ENCODE assay signal across 24 cellular contexts in genomic region chr3:29344986-29345385, GRCh38.
"Had no signal": no experiment of that assay in that cellular context is flagged by ENCODE, and none has a peak within 500 bp of the region (broad histone marks: within the 10 kb centered on the region; RNA-seq: fewer than 3 reads in every experiment).

No MANE protein-coding gene starts in this region.

- H3K36me3 ChIP-seq: brain microvascular endothelial cell, esophagus squamous epithelium, right lobe of liver, thoracic aorta had no signal

- H3K4me1 ChIP-seq: right lobe of liver had no signal

- H3K36me3 Mint-ChIP-seq: naive thymus-derived CD4-positive, alpha-beta T cell; stimulated activated effector memory CD8-positive, alpha-beta T cell treated with anti-CD3 and anti-CD28 coated beads, Interleukin-12 subunit alpha, Interleukin-12 subunit beta, amount 100 ng/mL, for 72 hours had no signal

- H3K27ac ChIP-seq: brain microvascular endothelial cell, esophagus squamous epithelium, right lobe of liver, thoracic aorta had no signal

- H3K27me3 ChIP-seq: brain microvascular endothelial cell, esophagus squamous epithelium, right lobe of liver had no signal

- H3K4me1 Mint-ChIP-seq: activated T-helper 17 cell treated with anti-CD3 and anti-CD28 coated beads, Interleukin-2, amount 50 U/mL, for 72 hours; naive thymus-derived CD4-positive, alpha-beta T cell; stimulated activated effector memory CD8-positive, alpha-beta T cell treated with anti-CD3 and anti-CD28 coated beads, Interleukin-12 subunit alpha, Interleukin-12 subunit beta, amount 100 ng/mL, for 72 hours had no signal

- H3K4me3 Mint-ChIP-seq: activated CD8-positive, alpha-beta T cell treated with anti-CD3 and anti-CD28 coated beads for 36 hours; activated T-cell treated with anti-CD3 and anti-CD28 coated beads, Interleukin-2, amount 50 U/mL, for 4 hours; activated T-helper 17 cell treated with anti-CD3 and anti-CD28 coated beads, Interleukin-2, amount 50 U/mL, for 72 hours; naive thymus-derived CD4-positive, alpha-beta T cell; stimulated activated effector memory CD8-positive, alpha-beta T cell treated with anti-CD3 and anti-CD28 coated beads, Interleukin-12 subunit alpha, Interleukin-12 subunit beta, amount 100 ng/mL, for 72 hours; stimulated activated naive CD8-positive, alpha-beta T cell treated with anti-CD3 and anti-CD28 coated beads, Interleukin-15, Interleukin-2, amounts not matched to agents 100 ng/mL and 50 ng/mL, for 24 hours had no signal

- H3K9me3 ChIP-seq: esophagus squamous epithelium, right lobe of liver, thoracic aorta had no signal

- H3K27me3 Mint-ChIP-seq: activated CD8-positive, alpha-beta T cell treated with anti-CD3 and anti-CD28 coated beads for 36 hours; activated T-helper 17 cell treated with anti-CD3 and anti-CD28 coated beads, Interleukin-2, amount 50 U/mL, for 72 hours; stimulated activated naive CD8-positive, alpha-beta T cell treated with anti-CD3 and anti-CD28 coated beads, Interleukin-15, Interleukin-2, amounts not matched to agents 100 ng/mL and 50 ng/mL, for 24 hours had no signal

- H3K27ac Mint-ChIP-seq: activated CD8-positive, alpha-beta T cell treated with anti-CD3 and anti-CD28 coated beads for 36 hours; activated T-helper 17 cell treated with anti-CD3 and anti-CD28 coated beads, Interleukin-2, amount 50 U/mL, for 72 hours; naive thymus-derived CD4-positive, alpha-beta T cell; stimulated activated effector memory CD8-positive, alpha-beta T cell treated with anti-CD3 and anti-CD28 coated beads, Interleukin-12 subunit alpha, Interleukin-12 subunit beta, amount 100 ng/mL, for 72 hours; stimulated activated naive CD8-positive, alpha-beta T cell treated with anti-CD3 and anti-CD28 coated beads, Interleukin-15, Interleukin-2, amounts not matched to agents 100 ng/mL and 50 ng/mL, for 24 hours had no signal

- ATAC-seq: activated CD8-positive, alpha-beta T cell treated with anti-CD3 and anti-CD28 coated beads for 36 hours; activated T-cell treated with anti-CD3 and anti-CD28 coated beads, Interleukin-2, amount 50 U/mL, for 4 hours; activated T-helper 17 cell treated with anti-CD3 and anti-CD28 coated beads, Interleukin-2, amount 50 U/mL, for 72 hours; left colon; naive thymus-derived CD4-positive, alpha-beta T cell; stimulated activated effector memory CD8-positive, alpha-beta T cell treated with anti-CD3 and anti-CD28 coated beads, Interleukin-12 subunit alpha, Interleukin-12 subunit beta, amount 100 ng/mL, for 72 hours had no signal

- FAIRE-seq: astrocyte, kidney, urothelium cell line had no signal

- DNase-seq: activated CD4-positive, alpha-beta T cell treated with anti-CD3 and anti-CD28 coated beads, Interleukin-2, amount 50 U/mL, for 1 hour; activated CD8-positive, alpha-beta T cell treated with anti-CD3 and anti-CD28 coated beads for 36 hours; activated gamma-delta T cell treated with Interleukin-2 at 50 U/mL for 16 hours; activated naive CD4-positive, alpha-beta T cell treated with anti-CD3 and anti-CD28 coated beads, Interleukin-2, amount 50 U/mL, for 16 hours; activated T-cell treated with anti-CD3 and anti-CD28 coated beads, Interleukin-2, amount 50 U/mL, for 4 hours; amniotic stem cell; brain microvascular endothelial cell; esophagus squamous epithelium; foreskin melanocyte; kidney; left colon; mammary epithelial cell; midbrain; naive thymus-derived CD4-positive, alpha-beta T cell; right lobe of liver; stimulated activated CD4-positive, alpha-beta T cell treated with anti-CD3 and anti-CD28 coated beads, Interleukin-4, amount 100 ng/mL, for 24 hours; T-helper 2 cell; trophoblast cell had no signal

- H3K9me3 Mint-ChIP-seq: activated CD8-positive, alpha-beta T cell treated with anti-CD3 and anti-CD28 coated beads for 36 hours; activated T-cell treated with anti-CD3 and anti-CD28 coated beads, Interleukin-2, amount 50 U/mL, for 4 hours; activated T-helper 17 cell treated with anti-CD3 and anti-CD28 coated beads, Interleukin-2, amount 50 U/mL, for 72 hours; naive thymus-derived CD4-positive, alpha-beta T cell; stimulated activated effector memory CD8-positive, alpha-beta T cell treated with anti-CD3 and anti-CD28 coated beads, Interleukin-12 subunit alpha, Interleukin-12 subunit beta, amount 100 ng/mL, for 72 hours; stimulated activated naive CD8-positive, alpha-beta T cell treated with anti-CD3 and anti-CD28 coated beads, Interleukin-15, Interleukin-2, amounts not matched to agents 100 ng/mL and 50 ng/mL, for 24 hours had no signal

- H3K4me3 ChIP-seq: esophagus squamous epithelium, right lobe of liver, thoracic aorta had no signal
